ENCODE assay signal across 12 cellular contexts in genomic region chr7:131629203-131629871, GRCh38.
DNase-seq lines count a peak whose midpoint lies in the region; ATAC-seq, FAIRE-seq and TF ChIP-seq lines count a peak whose summit lies in the region.
"Had no signal": no experiment of that assay in that cellular context is flagged by ENCODE, and none has a peak within 500 bp of the region (broad histone marks: within the 10 kb centered on the region; RNA-seq: fewer than 3 reads in every experiment).

No MANE protein-coding gene starts in this region.

- peaks cover 8% of the 10 kb centered on the region for H3K27me3 Mint-ChIP-seq in endodermal cell (ENCODE audit: insufficient read depth)

- no peak overlapping the region for H3K4me3 Mint-ChIP-seq in endodermal cell

- H3K9ac ChIP-seq in endodermal cell (ENCODE audit: extremely low read depth, low read length, poor library complexity, severe bottlenecking), result no peak overlapping the region

- no peak overlapping the region for H3K4me3 ChIP-seq in A549
- H3K4me3 ChIP-seq in endodermal cell (ENCODE audit: low read length), result no peak overlapping the region

- TF ChIP-seq POLR2A in A549 (IDR thresholded peaks at IDR 0.05; ENCODE audit: low read length), result no peak

- H3K27ac Mint-ChIP-seq in endodermal cell, result no peak overlapping the region

- H3K9me3 Mint-ChIP-seq in endodermal cell, result no peaks in the 10 kb centered on the region

- TF ChIP-seq RAD21 in A549 (conservative IDR thresholded peaks at IDR 0.05 in 1 of 2, IDR thresholded peaks at IDR 0.05 in 1 of 2), result no peak

- no peaks in the 10 kb centered on the region for H3K27me3 ChIP-seq in endodermal cell (ENCODE audit: control insufficient read depth, insufficient read depth, low read length, poor library complexity, severe bottlenecking)

- H3K27ac ChIP-seq in A549 (peak overlapping the region; percentile 76 to 82), endodermal cell (ENCODE audit: low read depth, low read length) (no peak overlapping the region)

- CTCF ChIA-PET in A549 (lab: Yijun Ruan, JAX), result interaction anchor here (0.6 to 6.6 kb wide), 4 partner anchors 26 to 1597 kb away, joined by 3 to 30 read pairs (median 4); no protein-coding TSS in a partner anchor

- no peaks in the 10 kb centered on the region for H3K36me3 ChIP-seq in endodermal cell (ENCODE audit: control insufficient read depth, insufficient read depth, low read length)

- DNase-seq in A549 (ENCODE audit: low read depth in 1 of 2, low spot score in 1 of 2) (peak; percentile 41 to 65), M059J (ENCODE audit: low read depth) (peak; percentile 87), endodermal cell (peak; percentile 48), lung microvascular endothelial cell (ENCODE audit: low read depth in 2 of 2) (peak; percentile 58 to 79), ureter (ENCODE audit: low spot score) (no peak)
- DNase-seq in activated effector memory CD4-positive, alpha-beta T cell treated with anti-CD3 and anti-CD28 coated beads, Interleukin-2, amount 50 U/mL, for 16 hours, result no peak
- DNase-seq: glutamatergic neuron, midbrain, NCI-H2029, small intestine had no signal

- TF ChIP-seq EP300 in A549 (IDR thresholded peaks at IDR 0.05), result no peak

- H3K36me3 Mint-ChIP-seq in endodermal cell (ENCODE audit: low read depth), result no peaks in the 10 kb centered on the region

- TF ChIP-seq CTCF in A549 (IDR thresholded peaks at IDR 0.05) (no peak), endodermal cell (conservative IDR thresholded peaks at IDR 0.05) (no peak)

- POLR2A ChIA-PET in A549 (lab: Yijun Ruan, JAX), result no interaction called here

- ATAC-seq in A549 (peak in 1 of 2 experiments; percentile 22; a peak in 3 of 6 replicates), HG02610 (IDR thresholded peaks at IDR 0.05; ENCODE audit: unreplicated experiment) (no peak), GM19324 (IDR thresholded peaks at IDR 0.05; ENCODE audit: low FRiP score, unreplicated experiment) (no peak)

- H3K4me2 ChIP-seq in A549, result peak overlapping the region; percentile 66

- peaks cover 59% of the 10 kb centered on the region for H3K4me1 Mint-ChIP-seq in endodermal cell

- 28% methylated on average over 10 of the region's 14 CpGs for WGBS in A549 (ENCODE audit: missing lambda C conversion rate)
- 81 to 86% methylated on average over 9 to 14 of the region's 14 CpGs for WGBS in endodermal cell (ENCODE audit: insufficient coverage in 1 of 2, insufficient read length in 1 of 2), 2 experiments

- no peaks in the 10 kb centered on the region for H3K9me3 ChIP-seq in A549
- no peaks in the 10 kb centered on the region for H3K9me3 ChIP-seq in endodermal cell (ENCODE audit: control insufficient read depth, low read length)

- H3K4me1 ChIP-seq in A549 (peaks cover 76% of the 10 kb centered on the region), endodermal cell (ENCODE audit: control insufficient read depth, insufficient read depth, low read length) (peaks cover 17% of the 10 kb centered on the region)

- FAIRE-seq in A549 (lab: Jason Lieb, UNC), result no peak
- FAIRE-seq: small intestine had no signal

TF ChIP-seq in A549, 52 proteins besides CTCF, POLR2A, EP300 and RAD21:
- TF ChIP-seq RNF2 (IDR thresholded peaks at IDR 0.05; ENCODE audit: borderline replicate concordance, low read depth) (no peak), HDAC2 (IDR thresholded peaks at IDR 0.05) (no peak), BHLHE40 (IDR thresholded peaks at IDR 0.05; ENCODE audit: low read depth, low read length) (no peak), FOSL2 (IDR thresholded peaks at IDR 0.05) (peak; percentile 29; the same call in 1 of the 2 replicates), FOSL2 (CRISPR knock-in tag; IDR thresholded peaks at IDR 0.05) (peak; percentile 59), ESRRA (IDR thresholded peaks at IDR 0.05; ENCODE audit: borderline replicate concordance, low read length) (no peak), JUNB (IDR thresholded peaks at IDR 0.05) (peak; percentile 39; the same call in 1 of the 2 replicates), ZSCAN20 (CRISPR knock-in tag; IDR thresholded peaks at IDR 0.05) (no peak), KDM5A (IDR thresholded peaks at IDR 0.05) (no peak)
- TF ChIP-seq, protein P1, sequence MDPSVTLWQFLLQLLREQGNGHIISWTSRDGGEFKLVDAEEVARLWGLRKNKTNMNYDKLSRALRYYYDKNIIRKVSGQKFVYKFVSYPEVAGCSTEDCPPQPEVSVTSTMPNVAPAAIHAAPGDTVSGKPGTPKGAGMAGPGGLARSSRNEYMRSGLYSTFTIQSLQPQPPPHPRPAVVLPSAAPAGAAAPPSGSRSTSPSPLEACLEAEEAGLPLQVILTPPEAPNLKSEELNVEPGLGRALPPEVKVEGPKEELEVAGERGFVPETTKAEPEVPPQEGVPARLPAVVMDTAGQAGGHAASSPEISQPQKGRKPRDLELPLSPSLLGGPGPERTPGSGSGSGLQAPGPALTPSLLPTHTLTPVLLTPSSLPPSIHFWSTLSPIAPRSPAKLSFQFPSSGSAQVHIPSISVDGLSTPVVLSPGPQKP (IDR thresholded peaks at IDR 0.05; ENCODE audit: low read depth, low read length), result no peak

Comparison
In these comparisons a context has a peak if more than half of its experiments do, and no peak if none do; other contexts are left out.
1. DNase-seq: peak in A549 (2 of 2), M059J (single experiment), endodermal cell (single experiment) and lung microvascular endothelial cell (2 of 2); none in activated effector memory CD4-positive, alpha-beta T cell treated with anti-CD3 and anti-CD28 coated beads, Interleukin-2, amount 50 U/mL, for 16 hours (single experiment) and ureter (single experiment).